9 cellular contexts compared by ENCODE assay signal in genomic region chr2:212451786-212452200, GRCh38.
DNase-seq lines count a peak whose midpoint lies in the region; ATAC-seq, FAIRE-seq and TF ChIP-seq lines count a peak whose summit lies in the region.
"Had no signal": no experiment of that assay in that cellular context is flagged by ENCODE, and none has a peak within 500 bp of the region (broad histone marks: within the 10 kb centered on the region; RNA-seq: fewer than 3 reads in every experiment).

No MANE protein-coding gene starts in this region.

- peak overlapping the region; percentile 47 for H3K4me3 ChIP-seq in skeletal muscle satellite cell (ENCODE audit: low read length)
- H3K4me3 ChIP-seq in stomach: no peak overlapping the region
- H3K4me3 ChIP-seq: Peyer's patch had no signal

- no peaks in the 10 kb centered on the region for H3K36me3 ChIP-seq in skeletal muscle satellite cell (ENCODE audit: insufficient read depth, low read length)
- no peaks in the 10 kb centered on the region for H3K36me3 ChIP-seq in stomach
- H3K36me3 ChIP-seq: Peyer's patch had no signal

- H3K9me3 Mint-ChIP-seq in HFFc6: no peaks in the 10 kb centered on the region; the same call in 1 of the 2 replicates

- H3K27me3 Mint-ChIP-seq in HFFc6 (ENCODE audit: insufficient read depth): no peaks in the 10 kb centered on the region

- no peaks in the 10 kb centered on the region for H3K36me3 Mint-ChIP-seq in HFFc6 (ENCODE audit: low read depth)

- intact Hi-C loops in stomach (cut with DNase I; ENCODE audit: low total_unique reads): no loop called here

- H3K27ac ChIP-seq in stomach: no peak overlapping the region
- H3K27ac ChIP-seq: Peyer's patch had no signal

- TF ChIP-seq EP300 in stomach (IDR thresholded peaks at IDR 0.05): no peak

- peak overlapping the region; percentile 73 for H3K4me2 ChIP-seq in skeletal muscle satellite cell (ENCODE audit: low read length)

- peaks cover 29% of the 10 kb centered on the region for H3K4me1 Mint-ChIP-seq in HFFc6 (ENCODE audit: low read depth)

- 29 to 83% (median 56%) methylated on average over 1 of the region's 1 CpG for WGBS in stomach, 5 donors

- peak overlapping the region; percentile 49 for H3K9ac ChIP-seq in skeletal muscle satellite cell (ENCODE audit: low read depth, low read length)

- H3K4me1 ChIP-seq in skeletal muscle satellite cell (ENCODE audit: control insufficient read depth, insufficient read depth, low read length): peaks cover 16% of the 10 kb centered on the region
- no peaks in the 10 kb centered on the region for H3K4me1 ChIP-seq in stomach
- H3K4me1 ChIP-seq: Peyer's patch had no signal

- no peaks in the 10 kb centered on the region for H3K9me3 ChIP-seq in skeletal muscle satellite cell (replicated peaks; ENCODE audit: low read length)
- no peaks in the 10 kb centered on the region for H3K9me3 ChIP-seq in stomach
- H3K9me3 ChIP-seq: Peyer's patch had no signal

- no peak for FAIRE-seq in GM12891 (lab: Jason Lieb, UNC)

- peak overlapping the region; percentile 55; the same call in 1 of the 2 replicates for H3K4me3 Mint-ChIP-seq in HFFc6

- DNase-seq in HFFc6 (peak; percentile 12), globus pallidus (ENCODE audit: low spot score) (peak; percentile 13), NCI-H187 treated with DMSO at 0.1 percent for 48 hours (lab: John Stamatoyannopoulos, UW) (no peak), GM12891 (ENCODE audit: insufficient read length, low spot score) (no peak), stomach (no peak)
- DNase-seq: anterior cingulate cortex, Peyer's patch had no signal

- peak; percentile 89 for ATAC-seq in SK-N-SH treated with all-trans-retinoic acid at 6 μM for 48 hours

- no peak for TF ChIP-seq CTCF in HFFc6 (IDR thresholded peaks at IDR 0.05)
- no peak for TF ChIP-seq CTCF in stomach (IDR thresholded peaks at IDR 0.05)

- TF ChIP-seq POLR2A in GM12891 (IDR thresholded peaks at IDR 0.05; ENCODE audit: low read depth, low read length) (no peak), stomach (IDR thresholded peaks at IDR 0.05) (no peak)

- H3K27ac Mint-ChIP-seq in HFFc6: no peak overlapping the region

- no peaks in the 10 kb centered on the region for H3K27me3 ChIP-seq in skeletal muscle satellite cell (ENCODE audit: control insufficient read depth, insufficient read depth, low read length)
- H3K27me3 ChIP-seq in stomach: no peaks in the 10 kb centered on the region
- H3K27me3 ChIP-seq: Peyer's patch had no signal

TF ChIP-seq in SK-N-SH treated with all-trans-retinoic acid at 6 μM for 48 hours, 23 proteins besides CTCF, POLR2A, EP300 and RAD21:
- TF ChIP-seq RARB (CRISPR knock-in tag; IDR thresholded peaks at IDR 0.05) (no peak), ISL1 (CRISPR knock-in tag; IDR thresholded peaks at IDR 0.05) (peak; percentile 85), ZC3H10 (CRISPR knock-in tag; IDR thresholded peaks at IDR 0.05) (no peak)

TF ChIP-seq in GM12891, 5 proteins besides CTCF, POLR2A, EP300 and RAD21:
- TF ChIP-seq POU2F2 (IDR thresholded peaks at IDR 0.05; ENCODE audit: low read depth, low read length) (no peak), TAF1 (IDR thresholded peaks at IDR 0.05; ENCODE audit: low read depth, low read length) (no peak), POLR2AphosphoS5 (IDR thresholded peaks at IDR 0.05; ENCODE audit: low read depth, low read length) (no peak), PAX5 (IDR thresholded peaks at IDR 0.05; ENCODE audit: insufficient read depth, low read length, severe bottlenecking) (no peak), SPI1 (IDR thresholded peaks at IDR 0.05; ENCODE audit: low read depth, low read length) (no peak)

Comparison
In these comparisons a context has a peak if more than half of its experiments do, and no peak if none do; other contexts are left out.
1. DNase-seq: peak in HFFc6 (single experiment) and globus pallidus (single experiment); none in NCI-H187 treated with DMSO at 0.1 percent for 48 hours (single experiment), GM12891 (single experiment) and stomach (single experiment).